In the genomic region with DNA sequence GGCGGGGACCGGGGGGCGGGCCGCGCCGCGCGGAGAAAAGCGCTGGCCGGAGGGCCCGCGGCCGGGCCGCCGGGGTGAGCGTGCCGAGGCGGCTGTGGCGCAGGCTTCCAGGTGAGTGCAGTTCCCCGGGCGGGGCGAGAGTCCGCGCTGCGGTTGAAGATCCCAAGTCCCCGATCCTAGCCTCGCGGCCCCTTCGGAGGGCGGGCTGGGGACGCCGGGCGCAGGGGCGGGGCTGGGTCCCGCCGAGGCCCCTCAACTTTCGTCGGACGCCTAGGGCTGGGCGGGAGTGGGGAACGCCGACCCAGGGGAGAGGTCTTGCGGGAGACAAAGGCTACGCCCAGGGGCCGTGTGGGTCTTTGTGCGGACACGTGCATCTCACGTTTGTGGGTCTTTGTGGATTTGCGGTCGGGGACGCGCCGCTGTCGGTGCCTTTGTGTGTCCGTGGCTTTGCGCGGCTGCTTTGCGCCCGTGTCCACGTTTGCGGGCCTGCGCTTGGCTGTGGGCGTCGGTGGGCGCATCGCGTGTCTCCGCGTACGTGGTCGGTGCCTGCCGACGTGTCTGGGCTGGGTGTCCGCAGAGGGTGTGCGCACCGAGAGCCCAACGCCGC, we compare ENCODE assay signal across 8 cellular contexts. TPM values are rescaled to one million over a fixed set of nuclear protein-coding genes. Genes with fewer than 3 reads are reported as not detected.
DNase-seq lines count a peak whose midpoint lies in the region; ATAC-seq lines count a peak whose summit lies in the region.

A gene with protein sequence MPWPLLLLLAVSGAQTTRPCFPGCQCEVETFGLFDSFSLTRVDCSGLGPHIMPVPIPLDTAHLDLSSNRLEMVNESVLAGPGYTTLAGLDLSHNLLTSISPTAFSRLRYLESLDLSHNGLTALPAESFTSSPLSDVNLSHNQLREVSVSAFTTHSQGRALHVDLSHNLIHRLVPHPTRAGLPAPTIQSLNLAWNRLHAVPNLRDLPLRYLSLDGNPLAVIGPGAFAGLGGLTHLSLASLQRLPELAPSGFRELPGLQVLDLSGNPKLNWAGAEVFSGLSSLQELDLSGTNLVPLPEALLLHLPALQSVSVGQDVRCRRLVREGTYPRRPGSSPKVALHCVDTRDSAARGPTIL (plus strand): TSS at position 63 of the 607 bp plus-strand sequence. CDS start 12,261 bp downstream, outside the sequence.

- peaks cover 9 to 15% of the 10 kb centered on the region in 2 donors for H3K36me3 Mint-ChIP-seq in naive B cell

- H3K27me3 ChIP-seq in endocrine pancreas (ENCODE audit: control insufficient read depth, insufficient read depth, low read length), result no peaks in the 10 kb centered on the region

- H3K9me3 Mint-ChIP-seq in naive B cell, result peaks cover 2 to 9% (median 6%) of the 10 kb centered on the region in 7 donors

- peaks cover 6 to 9% (median 7%) of the 10 kb centered on the region in 3 donors for H3K4me1 Mint-ChIP-seq in naive B cell

- no peak within 1 kb of the TSS for H3K27ac ChIP-seq in substantia nigra (ENCODE audit: low read depth, low read length, poor library complexity, severe bottlenecking)

- H3K4me3 Mint-ChIP-seq in naive B cell, result peak within 1 kb of the TSS; percentile 43 to 89 (median 76)

- H3K36me3 ChIP-seq in endocrine pancreas (ENCODE audit: control insufficient read depth, insufficient read depth, low read length), result no peaks in the 10 kb centered on the region

- H3K4me3 ChIP-seq in endocrine pancreas (ENCODE audit: control insufficient read depth, insufficient read depth, low read length), result peak within 1 kb of the TSS; percentile 57

- peaks cover 61 to 88% (median 71%) of the 10 kb centered on the region in 3 donors for H3K27me3 Mint-ChIP-seq in naive B cell

- ATAC-seq in naive B cell (ENCODE audit: low read depth in 2 of 2) (peak in 1 of 2 donors; percentile 21), GM18511 (IDR thresholded peaks at IDR 0.05; ENCODE audit: unreplicated experiment) (no peak), GM21717 (IDR thresholded peaks at IDR 0.05; ENCODE audit: unreplicated experiment) (no peak)

- DNase-seq in NCI-H146 (lab: John Stamatoyannopoulos, UW), result peak; percentile 69
- DNase-seq in NCI-H146 treated with DMSO at 0.1 percent for 48 hours (lab: John Stamatoyannopoulos, UW; ENCODE audit: unreplicated experiment), result no peak
- DNase-seq in RPMI8226, result peak; percentile 56
- no peak for DNase-seq in naive B cell
- DNase-seq in substantia nigra (lab: John Stamatoyannopoulos, UW), result no peak

- H3K27ac Mint-ChIP-seq in naive B cell, result no peak within 1 kb of the TSS

- H3K4me1 ChIP-seq in endocrine pancreas (ENCODE audit: control insufficient read depth, insufficient read depth, low read length), result no peaks in the 10 kb centered on the region

- no peaks in the 10 kb centered on the region for H3K9me3 ChIP-seq in endocrine pancreas (ENCODE audit: control insufficient read depth, low read length)

- H3K9ac ChIP-seq in endocrine pancreas (ENCODE audit: control insufficient read depth, insufficient read depth, low read length), result peak within 1 kb of the TSS; percentile 56

RNA-seq across cellular contexts. Expression of the gene that starts here (rescaled TPM):
- not detected for polyA plus RNA-seq in naive B cell (ENCODE audit: low read depth in 6 of 6)

Comparison
In these comparisons a context has a peak if more than half of its experiments do, and no peak if none do; other contexts are left out.
1. DNase-seq: peak in NCI-H146 (single experiment) and RPMI8226 (single experiment); none in NCI-H146 treated with DMSO at 0.1 percent for 48 hours (single experiment), naive B cell (single experiment) and substantia nigra (0 of 49).